ENCODE assay signal across 18 cellular contexts in the genomic region with DNA sequence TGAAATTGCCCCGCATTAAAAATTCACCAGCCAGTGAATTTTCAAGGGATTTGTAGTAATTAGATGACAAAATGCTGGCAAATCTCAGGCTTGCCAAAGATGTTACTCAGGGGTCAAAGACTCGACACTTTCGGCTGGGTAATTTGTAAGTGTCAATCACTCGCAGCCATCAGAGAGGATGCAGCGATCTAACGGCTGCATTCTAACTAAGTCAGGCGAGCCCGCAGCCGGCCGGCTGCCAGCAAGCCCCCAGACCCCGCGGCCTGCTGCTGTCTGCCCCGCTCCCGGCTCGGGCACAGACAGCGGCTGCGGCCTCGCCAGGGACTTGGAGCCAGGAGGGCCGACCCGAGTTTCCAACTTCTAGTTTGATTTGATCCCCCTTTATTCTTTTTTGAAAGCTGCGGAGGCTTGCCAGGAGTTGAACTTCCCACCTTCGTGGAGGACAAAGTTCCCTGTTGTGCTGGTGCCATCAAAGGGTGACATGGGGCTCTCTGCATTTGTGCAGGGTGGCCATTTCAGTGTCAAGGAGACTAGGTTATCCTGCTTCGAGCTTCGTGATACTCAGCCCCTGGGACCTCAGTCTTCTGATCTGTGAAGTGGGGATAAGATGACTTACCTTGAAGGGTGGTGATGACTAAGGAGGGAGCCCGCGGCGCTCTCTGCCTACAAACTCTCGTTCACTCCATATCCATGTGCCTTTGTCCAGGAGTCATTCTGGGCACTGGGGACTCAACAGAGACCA.
DNase-seq lines count a peak whose midpoint lies in the region; TF ChIP-seq lines count a peak whose summit lies in the region.
"Had no signal": no experiment of that assay in that cellular context is flagged by ENCODE, and none has a peak within 500 bp of the region (broad histone marks: within the 10 kb centered on the region; RNA-seq: fewer than 3 reads in every experiment).

No MANE protein-coding gene starts in this region.

- H3K4me3 Mint-ChIP-seq in neural crest cell (no peak overlapping the region), H9 (no peak overlapping the region)
- H3K4me3 Mint-ChIP-seq: CD8-positive, alpha-beta memory T cell had no signal

- H3K27ac ChIP-seq in H9 (ENCODE audit: insufficient read length, low read depth, low read length) = no peak overlapping the region
- H3K27ac ChIP-seq: RWPE1 had no signal

- no peak overlapping the region for H2BK12ac ChIP-seq in H9 (ENCODE audit: insufficient read length, low read depth, low read length)

- no peak overlapping the region for H3T11ph ChIP-seq in H9 (ENCODE audit: low read length)

- no peak overlapping the region for H2BK5ac ChIP-seq in H9 (ENCODE audit: insufficient read length, low read length)

- no peak overlapping the region for H2BK120ac ChIP-seq in H9 (ENCODE audit: low read depth, low read length, poor library complexity, severe bottlenecking)

- H3K36me3 Mint-ChIP-seq in neural crest cell (ENCODE audit: low read depth) (no peaks in the 10 kb centered on the region), H9 (ENCODE audit: insufficient read depth in 1 of 3, low read depth in 3 of 3) (no peaks in the 10 kb centered on the region; a peak in 1 of 7 replicates)

- H3K27me3 ChIP-seq in H9 (ENCODE audit: insufficient read depth, low read length) = no peaks in the 10 kb centered on the region
- H3K27me3 ChIP-seq: MG63 had no signal

- H3K27ac Mint-ChIP-seq in neural crest cell (ENCODE audit: unreplicated experiment) = peak overlapping the region; percentile 89
- H3K27ac Mint-ChIP-seq in H9 = no peak overlapping the region

- H3K4me1 Mint-ChIP-seq in neural crest cell (peaks cover 13% of the 10 kb centered on the region), H9 (peaks cover 0 to 18% of the 10 kb centered on the region in 2 experiments; a peak in 3 of 4 replicates)
- H3K4me1 Mint-ChIP-seq: CD8-positive, alpha-beta memory T cell had no signal

- no peak overlapping the region for H4K91ac ChIP-seq in H9 (ENCODE audit: insufficient read length, low read depth, low read length)

- no peak overlapping the region for H2BK20ac ChIP-seq in H9 (ENCODE audit: low read depth, low read length, poor library complexity, severe bottlenecking)

- DNase-seq in activated effector memory CD4-positive, alpha-beta T cell treated with anti-CD3 and anti-CD28 coated beads, Interleukin-2, amount 50 U/mL, for 16 hours = peak; percentile 39
- no peak for DNase-seq in activated effector memory CD4-positive, alpha-beta T cell treated with Interleukin-2 at 50 U/mL for 16 hours
- DNase-seq in astrocyte of the hippocampus (ENCODE audit: low read depth, low spot score) (peak; percentile 39), neural crest cell (ENCODE audit: low read depth, low spot score) (no peak), hippocampal formation (lab: John Stamatoyannopoulos, UW) (no peak), H9 (no peak), hepatic stellate cell (ENCODE audit: low spot score) (no peak)
- DNase-seq: C1 segment of cervical spinal cord; CD8-positive, alpha-beta memory T cell; DMS79 treated with DMSO at 0.1 percent for 48 hours; MG63; NCI-H1048; NCI-H1436; NCI-H2029 treated with DMSO at 0.1 percent for 48 hours; NCI-H226; NCI-H524 treated with DMSO at 0.1 percent for 48 hours; PC-3 had no signal

- no peak overlapping the region for H4K8ac ChIP-seq in H9 (replicated peaks; ENCODE audit: insufficient read length, low read depth, low read length)

- no peaks in the 10 kb centered on the region for H3K79me1 ChIP-seq in H9 (ENCODE audit: insufficient read depth, low read depth, low read length, poor library complexity, severe bottlenecking)

- no CpG with 5 or more reads among the region's 28 CpGs for WGBS in H9 (ENCODE audit: extremely low coverage, insufficient read length, low lambda C conversion rate)

- no peak overlapping the region for H2AK5ac ChIP-seq in H9 (ENCODE audit: insufficient read length, low read length)

- H3K9me3 ChIP-seq in H9 (ENCODE audit: control insufficient read depth, low read depth, low read length) = no peaks in the 10 kb centered on the region
- H3K9me3 ChIP-seq: MG63 had no signal

- H3K9ac ChIP-seq in H9 (ENCODE audit: extremely low read depth, insufficient read length, low read length) = no peak overlapping the region

- no peaks in the 10 kb centered on the region for H3K79me2 ChIP-seq in H9 (ENCODE audit: insufficient read depth, low read length)

- no peak overlapping the region for H2AFZ ChIP-seq in H9 (ENCODE audit: low read length)

- H3K4me1 ChIP-seq in H9 (ENCODE audit: insufficient read depth, low read length) = no peaks in the 10 kb centered on the region

- no peak overlapping the region for H3K4me2 ChIP-seq in H9 (ENCODE audit: insufficient read depth, insufficient read length, low read length)

- H3K56ac ChIP-seq in H9 (ENCODE audit: insufficient read length, low read depth, low read length) = no peak overlapping the region

- H3K27me3 Mint-ChIP-seq in neural crest cell (ENCODE audit: low read depth) (peaks cover 4% of the 10 kb centered on the region), H9 (ENCODE audit: low read depth) (peaks cover 18% of the 10 kb centered on the region)

- no peak overlapping the region for H3K18ac ChIP-seq in H9 (ENCODE audit: insufficient read length, low read depth, low read length)

- TF ChIP-seq CTCF in neural crest cell (conservative IDR thresholded peaks at IDR 0.05) (no peak), H9 (conservative IDR thresholded peaks at IDR 0.05) (no peak)

- no peaks in the 10 kb centered on the region for H3K23me2 ChIP-seq in H9 (ENCODE audit: insufficient read length, low read depth, low read length, poor library complexity, severe bottlenecking)

- no peak overlapping the region for H4K5ac ChIP-seq in H9 (ENCODE audit: insufficient read length, low read depth, low read length)

- H2BK15ac ChIP-seq in H9 (ENCODE audit: low read depth, low read length) = no peak overlapping the region

- H4K20me1 ChIP-seq in H9 (ENCODE audit: control insufficient read depth, insufficient read depth, insufficient read length) = no peaks in the 10 kb centered on the region

- no peak overlapping the region for H3K23ac ChIP-seq in H9 (ENCODE audit: insufficient read length, low read depth, low read length)

- H3K9me3 Mint-ChIP-seq in neural crest cell (no peaks in the 10 kb centered on the region), H9 (no peaks in the 10 kb centered on the region; a peak in 1 of 5 replicates)

- H3K4ac ChIP-seq in H9 (ENCODE audit: low read depth, low read length) = no peak overlapping the region

- no peak overlapping the region for H3K14ac ChIP-seq in H9 (ENCODE audit: insufficient read depth, low read length)

Comparison
In these comparisons a context has a peak if more than half of its experiments do, and no peak if none do; other contexts are left out.
1. DNase-seq: peak in activated effector memory CD4-positive, alpha-beta T cell treated with anti-CD3 and anti-CD28 coated beads, Interleukin-2, amount 50 U/mL, for 16 hours (single experiment) and astrocyte of the hippocampus (single experiment); none in activated effector memory CD4-positive, alpha-beta T cell treated with Interleukin-2 at 50 U/mL for 16 hours (single experiment), neural crest cell (single experiment), hippocampal formation (0 of 2), H9 (single experiment) and hepatic stellate cell (single experiment).